In the genomic region with DNA sequence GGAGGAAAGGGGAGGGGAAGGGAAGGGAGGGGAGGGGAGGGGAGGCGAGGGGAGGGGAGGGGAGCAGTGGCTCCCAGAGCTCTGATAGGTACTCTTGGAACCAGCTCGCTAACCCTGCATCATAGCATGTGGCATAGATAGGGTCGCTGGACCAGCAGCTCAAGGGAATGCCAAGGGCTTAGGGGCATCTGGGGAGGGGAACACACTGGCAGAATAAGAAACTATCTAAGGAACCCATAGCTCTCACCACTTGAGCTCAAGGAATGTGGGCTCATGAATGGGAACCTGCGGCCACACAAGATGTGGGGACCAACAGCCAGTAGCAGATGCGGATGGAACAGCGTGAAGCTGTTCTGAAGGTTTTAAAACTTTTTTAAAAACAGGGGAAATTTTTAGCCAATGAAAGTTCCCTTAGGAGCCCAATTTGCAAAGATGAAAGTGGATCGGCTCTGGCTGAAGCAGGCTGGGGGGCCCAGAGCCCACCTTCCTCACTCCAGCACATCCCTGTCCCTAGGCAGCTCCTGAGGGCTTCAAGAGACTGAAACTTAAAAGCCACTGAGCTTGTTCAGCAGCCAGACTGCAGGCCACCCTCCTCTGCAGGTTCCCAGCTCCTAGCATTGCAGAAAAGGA, we compare ENCODE assay signal across 27 cellular contexts. TPM values are rescaled to one million over a fixed set of nuclear protein-coding genes. Genes with fewer than 3 reads are reported as not detected.
"Had no signal": no experiment of that assay in that cellular context is flagged by ENCODE, and none has a peak within 500 bp of the region (broad histone marks: within the 10 kb centered on the region; RNA-seq: fewer than 3 reads in every experiment).

No MANE protein-coding gene starts in this region.

- H3K36me3 ChIP-seq: breast epithelium, colonic mucosa, tibial nerve, vagina had no signal

- FAIRE-seq: frontal cortex had no signal

- H3K4me3 ChIP-seq: breast epithelium, colonic mucosa, dorsolateral prefrontal cortex, esophagus muscularis mucosa, hepatocyte, tibial nerve, vagina had no signal

- H3K79me2 ChIP-seq: hepatocyte had no signal

- H3K4me1 ChIP-seq: breast epithelium, colonic mucosa had no signal

- H3K27ac ChIP-seq: breast epithelium, colonic mucosa, dorsolateral prefrontal cortex, esophagus muscularis mucosa, hepatocyte, tibial nerve, vagina had no signal

- H3K9me3 ChIP-seq: breast epithelium, colonic mucosa, esophagus muscularis mucosa, tibial nerve, vagina had no signal

- DNase-seq: activated CD4-positive, alpha-beta T cell treated with anti-CD3 and anti-CD28 coated beads for 1 hour; activated naive CD8-positive, alpha-beta T cell treated with anti-CD3 and anti-CD28 coated beads for 36 hours; activated T-cell treated with anti-CD3 and anti-CD28 coated beads, Interleukin-2, amount 50 U/mL, for 1 hour; colonic mucosa; effector memory CD8-positive, alpha-beta T cell; glutamatergic neuron; mesenchymal stem cell; naive B cell; retina; stimulated activated CD4-positive, alpha-beta T cell treated with anti-CD3 and anti-CD28 coated beads, Interleukin-1b, Interleukin-23, amount 100 ng/mL, for 48 hours; stimulated activated naive CD8-positive, alpha-beta T cell treated with anti-CD3 and anti-CD28 coated beads, Interleukin-15, amount 100 ng/mL, for 72 hours; T-helper 1 cell; T-helper 9 cell had no signal

- H3K4me2 ChIP-seq: hepatocyte had no signal

- H3K27me3 ChIP-seq: breast epithelium, colonic mucosa, dorsolateral prefrontal cortex, esophagus muscularis mucosa, hepatocyte, vagina had no signal

- H2AFZ ChIP-seq: hepatocyte had no signal

- ATAC-seq: effector memory CD8-positive, alpha-beta T cell; stimulated activated effector memory CD8-positive, alpha-beta T cell treated with anti-CD3 and anti-CD28 coated beads, Interleukin-12 subunit alpha, Interleukin-12 subunit beta, amount 100 ng/mL, for 72 hours; stimulated activated naive CD8-positive, alpha-beta T cell treated with anti-CD3 and anti-CD28 coated beads, Interleukin-15, amount 100 ng/mL, for 72 hours had no signal

RNA-seq across cellular contexts. Expression of a gene that starts 56.3 kb away (rescaled TPM):
- total RNA-seq: activated naive CD8-positive, alpha-beta T cell treated with anti-CD3 and anti-CD28 coated beads for 36 hours; breast epithelium; colonic mucosa; esophagus muscularis mucosa; frontal cortex; hepatocyte; lower leg skin; mucosa of gallbladder; omental fat pad; progenitor cell of endocrine pancreas; skeletal muscle tissue; tibial nerve; vagina had no signal
- polyA plus RNA-seq: hepatocyte, neural cell had no signal
